In the genomic region with DNA sequence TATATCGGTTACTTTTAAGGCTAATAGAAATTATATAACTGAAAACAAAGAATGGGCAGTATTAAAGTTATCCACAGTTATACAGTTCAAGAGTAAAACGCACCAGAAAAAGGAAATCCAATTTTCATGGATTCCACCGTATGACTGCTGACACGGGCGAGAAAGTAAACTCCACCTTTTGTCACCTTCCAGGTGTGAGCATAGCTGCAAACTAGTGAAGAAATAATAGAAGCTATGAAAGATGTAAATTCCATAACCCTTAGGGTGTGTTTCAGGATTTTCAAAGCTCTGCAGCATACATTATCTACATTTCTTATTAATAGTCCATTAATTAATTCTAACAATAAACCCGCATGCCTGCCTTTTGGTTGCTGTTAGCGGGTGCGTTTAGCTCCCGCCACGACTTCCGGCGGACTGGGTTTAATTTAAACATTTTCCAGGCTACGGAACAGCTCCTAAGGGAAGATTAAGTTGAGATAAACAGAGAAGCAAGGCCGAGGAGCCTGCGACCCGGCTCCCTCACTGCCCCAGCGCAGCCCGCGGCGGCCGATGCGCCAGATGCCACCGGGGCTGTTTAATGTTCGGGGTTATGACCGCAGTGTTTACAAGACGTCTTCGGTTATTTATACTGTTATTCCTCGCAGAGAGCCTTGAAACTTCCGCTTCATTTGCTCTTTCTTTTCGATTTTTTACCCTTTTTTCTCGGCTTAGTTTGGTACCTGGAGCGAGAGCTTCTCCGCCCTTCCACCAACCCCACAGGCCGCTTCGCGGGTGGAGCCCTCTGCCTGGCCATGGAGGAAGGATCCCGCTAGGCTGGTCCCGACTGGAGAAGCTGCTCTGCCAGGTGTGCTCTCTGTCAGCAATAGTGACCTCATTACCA, we compare ENCODE assay signal across 12 cellular contexts. TPM values are rescaled to one million over a fixed set of nuclear protein-coding genes. Genes with fewer than 3 reads are reported as not detected.
DNase-seq lines count a peak whose midpoint lies in the region; TF ChIP-seq lines count a peak whose summit lies in the region.
"Had no signal": no experiment of that assay in that cellular context is flagged by ENCODE, and none has a peak within 500 bp of the region (broad histone marks: within the 10 kb centered on the region; RNA-seq: fewer than 3 reads in every experiment).

No MANE protein-coding gene starts in this region.

- H3K9me3 Mint-ChIP-seq in T-helper 1 cell treated with Interleukin-12 subunit alpha and Interleukin-12 subunit beta and Interleukin-4 antibody, amounts not matched to agents 30 μg/mL and 1 μg/mL, for 36 hours, result no peaks in the 10 kb centered on the region
- H3K9me3 Mint-ChIP-seq in HFFc6, result no peaks in the 10 kb centered on the region

- H3K4me2 ChIP-seq in PC-9 (peak overlapping the region; percentile 76), hepatocyte (peak overlapping the region; percentile 72)

- intact Hi-C loops in PC-9 (cut with micrococcal nuclease; ENCODE audit: unreplicated experiment), result no loop called here

- CTCF ChIA-PET in PC-9 (lab: Charles Lee), result no interaction called here

- WGBS in hepatocyte (ENCODE audit: low lambda C conversion rate, missing lambda C conversion rate), result 6% methylated on average over 38 of the region's 38 CpGs

- H2AFZ ChIP-seq in PC-9, result no peak overlapping the region
- peak overlapping the region; percentile 17 for H2AFZ ChIP-seq in hepatocyte

- no TSS peak for BruUV-seq in PC-9 (replicated peaks; lab: Mats Ljungman, UMichigan)

- POLR2A ChIA-PET in PC-9 (lab: Charles Lee; ENCODE audit: unreplicated experiment), result no interaction called here

- TF ChIP-seq CTCF in PC-9 (conservative IDR thresholded peaks at IDR 0.05), result no peak
- no peak for TF ChIP-seq CTCF in hepatocyte (IDR thresholded peaks at IDR 0.05; ENCODE audit: poor library complexity)
- TF ChIP-seq CTCF in HFFc6 (IDR thresholded peaks at IDR 0.05), result no peak

- peak overlapping the region; percentile 28 for H3K4me3 Mint-ChIP-seq in T-helper 1 cell treated with Interleukin-12 subunit alpha and Interleukin-12 subunit beta and Interleukin-4 antibody, amounts not matched to agents 30 μg/mL and 1 μg/mL, for 36 hours
- H3K4me3 Mint-ChIP-seq in HFFc6, result no peak overlapping the region

- no peak for DNase-seq in T-helper 1 cell
- DNase-seq in PC-9, result no peak
- peak; percentile 23 for DNase-seq in hepatocyte (ENCODE audit: low spot score)
- no peak for DNase-seq in Kasumi-1 (lab: John Stamatoyannopoulos, UW)
- no peak for DNase-seq in HFFc6
- DNase-seq in stimulated activated CD4-positive, alpha-beta T cell treated with anti-CD3 and anti-CD28 coated beads, Interleukin-4, amount 100 ng/mL, for 24 hours, result no peak
- DNase-seq: GF-D8, NCI-H1105 treated with DMSO at 0.1 percent for 48 hours, right lobe of liver had no signal

- H3K4me3 ChIP-seq in PC-9 (no peak overlapping the region), hepatocyte (no peak overlapping the region), rectal smooth muscle tissue (ENCODE audit: low read length) (peak overlapping the region; percentile 3)

- H3F3A ChIP-seq in PC-9 (ENCODE audit: insufficient read depth, low read depth), result no peaks in the 10 kb centered on the region

- H3K36me3 ChIP-seq in PC-9 (ENCODE audit: low read depth), result no peaks in the 10 kb centered on the region
- no peaks in the 10 kb centered on the region for H3K36me3 ChIP-seq in hepatocyte (replicated peaks; ENCODE audit: insufficient read depth, low read depth)
- peaks cover 3% of the 10 kb centered on the region for H3K36me3 ChIP-seq in rectal smooth muscle tissue (ENCODE audit: control insufficient read depth, insufficient read depth, low read length)
- H3K36me3 ChIP-seq: right lobe of liver had no signal

- H3K4me1 ChIP-seq in PC-9 (replicated peaks; ENCODE audit: insufficient read depth) (peaks cover 7% of the 10 kb centered on the region; the same call in 1 of the 2 replicates), hepatocyte (ENCODE audit: insufficient read depth) (peaks cover 35% of the 10 kb centered on the region), rectal smooth muscle tissue (ENCODE audit: control insufficient read depth, insufficient read depth, low read length) (peaks cover 2% of the 10 kb centered on the region)

- no peaks in the 10 kb centered on the region for H3K9me3 ChIP-seq in PC-9 (ENCODE audit: insufficient read depth, low read depth)
- no peaks in the 10 kb centered on the region for H3K9me3 ChIP-seq in hepatocyte (ENCODE audit: low read depth)
- H3K9me3 ChIP-seq: right lobe of liver had no signal

- H4K20me1 ChIP-seq in PC-9 (ENCODE audit: insufficient read depth) (no peaks in the 10 kb centered on the region), hepatocyte (ENCODE audit: insufficient read depth, poor library complexity, severe bottlenecking) (no peaks in the 10 kb centered on the region)

- H3K27ac Mint-ChIP-seq in T-helper 1 cell treated with Interleukin-12 subunit alpha and Interleukin-12 subunit beta and Interleukin-4 antibody, amounts not matched to agents 30 μg/mL and 1 μg/mL, for 36 hours, result no peak overlapping the region
- H3K27ac Mint-ChIP-seq in HFFc6, result no peak overlapping the region

- H3K27me3 Mint-ChIP-seq in T-helper 1 cell treated with Interleukin-12 subunit alpha and Interleukin-12 subunit beta and Interleukin-4 antibody, amounts not matched to agents 30 μg/mL and 1 μg/mL, for 36 hours (ENCODE audit: low read depth), result peaks cover 97% of the 10 kb centered on the region
- peaks cover 71% of the 10 kb centered on the region for H3K27me3 Mint-ChIP-seq in HFFc6 (ENCODE audit: insufficient read depth)

- H3K9ac ChIP-seq in rectal smooth muscle tissue (ENCODE audit: low read length), result no peak overlapping the region

- H3K27ac ChIP-seq in PC-9 (no peak overlapping the region), hepatocyte (peak overlapping the region; percentile 2), rectal smooth muscle tissue (ENCODE audit: low read depth, low read length) (peak overlapping the region; percentile 70)
- H3K27ac ChIP-seq: right lobe of liver had no signal

- H3K36me3 Mint-ChIP-seq in T-helper 1 cell treated with Interleukin-12 subunit alpha and Interleukin-12 subunit beta and Interleukin-4 antibody, amounts not matched to agents 30 μg/mL and 1 μg/mL, for 36 hours (ENCODE audit: low read depth), result peaks cover 2% of the 10 kb centered on the region
- no peaks in the 10 kb centered on the region; the same call in 1 of the 2 replicates for H3K36me3 Mint-ChIP-seq in HFFc6 (ENCODE audit: low read depth)

- no peaks in the 10 kb centered on the region for H3K9me2 ChIP-seq in PC-9 (ENCODE audit: insufficient read depth)
- no peaks in the 10 kb centered on the region for H3K9me2 ChIP-seq in hepatocyte (replicated peaks; ENCODE audit: insufficient read depth)

- H3K79me2 ChIP-seq in PC-9 (ENCODE audit: low read depth) (no peaks in the 10 kb centered on the region), hepatocyte (peaks cover 10% of the 10 kb centered on the region)

- H3K4me1 Mint-ChIP-seq in T-helper 1 cell treated with Interleukin-12 subunit alpha and Interleukin-12 subunit beta and Interleukin-4 antibody, amounts not matched to agents 30 μg/mL and 1 μg/mL, for 36 hours (ENCODE audit: low read depth), result peaks cover 16% of the 10 kb centered on the region
- peaks cover 33% of the 10 kb centered on the region for H3K4me1 Mint-ChIP-seq in HFFc6 (ENCODE audit: low read depth)

- H3K27me3 ChIP-seq in PC-9 (ENCODE audit: insufficient read depth, low read depth), result no peaks in the 10 kb centered on the region
- H3K27me3 ChIP-seq in hepatocyte, result peaks cover 97% of the 10 kb centered on the region
- peaks cover 39% of the 10 kb centered on the region for H3K27me3 ChIP-seq in rectal smooth muscle tissue (ENCODE audit: control insufficient read depth, insufficient read depth, low read length)

RNA-seq across cellular contexts. Expression of a gene that starts 3.8 kb away (rescaled TPM):
- total RNA-seq in PC-9 (2021) (not detected in 2 replicates), hepatocyte (9.0 and 10.1 TPM in 2 replicates)
- 8.2 and 8.6 TPM in 2 replicates for polyA plus RNA-seq in hepatocyte
- not detected for total RNA-seq in HFFc6 (2021; fragmentation: NEBNext Ultra II Directional; extraction: Animal tissue kit (Norgen Biotek cat#: 25700))
- total RNA-seq: A673 had no signal
